9 cellular contexts compared by ENCODE assay signal in the genomic region with DNA sequence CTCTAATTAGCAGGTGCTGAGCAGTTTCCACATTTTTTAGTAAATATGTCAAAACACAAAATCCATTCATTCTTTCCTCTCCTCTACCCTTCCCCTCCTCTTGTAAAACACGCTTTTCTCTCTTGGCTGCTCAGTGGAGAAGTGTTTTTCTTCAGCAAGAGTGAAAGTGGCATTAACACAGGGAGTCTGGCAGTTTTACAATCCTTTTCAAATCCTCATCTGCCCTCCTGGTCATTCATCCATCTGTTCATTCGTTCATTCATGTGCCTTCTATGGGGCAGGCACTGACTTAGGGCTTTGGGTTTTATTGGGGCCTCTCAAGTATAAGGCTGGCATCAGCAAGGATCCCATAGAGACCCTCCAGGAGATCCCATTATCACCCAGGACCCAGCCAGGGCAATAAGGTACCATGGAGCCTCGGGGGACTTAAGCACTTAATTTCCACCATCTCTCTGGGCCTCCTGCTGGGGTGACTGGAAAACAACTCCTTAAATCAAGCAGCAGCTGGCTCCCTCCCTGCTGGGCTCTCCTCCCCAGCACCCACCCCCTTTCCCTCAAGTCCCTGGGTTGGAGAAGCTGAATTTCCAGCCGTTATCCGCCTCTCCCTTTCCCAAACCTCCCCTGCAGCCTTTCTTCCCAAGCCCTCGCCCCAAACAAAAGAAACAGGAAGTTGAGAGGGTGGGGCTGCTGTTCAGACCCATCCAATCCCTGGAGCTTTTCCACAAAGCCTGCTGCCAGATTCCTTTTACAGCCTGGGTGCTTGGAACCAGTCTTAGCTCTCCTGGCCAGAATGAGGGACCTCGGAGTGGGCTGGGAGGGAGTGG. TPM values are rescaled to one million over a fixed set of nuclear protein-coding genes. Genes with fewer than 3 reads are reported as not detected.
A peak's percentile ranks its signal among the peaks of the same experiment; 100 is the strongest.
DNase-seq lines count a peak whose midpoint lies in the region; ATAC-seq, FAIRE-seq and TF ChIP-seq lines count a peak whose summit lies in the region.
"Had no signal": no experiment of that assay in that cellular context is flagged by ENCODE, and none has a peak within 500 bp of the region (broad histone marks: within the 10 kb centered on the region; RNA-seq: fewer than 3 reads in every experiment).

No MANE protein-coding gene starts in this region.

- intact Hi-C loops in K562 (cut with micrococcal nuclease): no loop called here

- no peak overlapping the region for H3K4me3 ChIP-seq in K562

- no peaks in the 10 kb centered on the region for H3K9me1 ChIP-seq in K562 (ENCODE audit: control insufficient read depth, insufficient read depth, low read length)

- H3K9me3 Mint-ChIP-seq in activated T-cell treated with anti-CD3 and anti-CD28 coated beads, Interleukin-2, amount 50 U/mL, for 72 hours: peaks cover 0 to 5% of the 10 kb centered on the region in 2 donors
- H3K9me3 Mint-ChIP-seq in activated T-cell treated with anti-CD3 and anti-CD28 coated beads, Interleukin-2, amount 50 U/mL, for 24 hours: no peaks in the 10 kb centered on the region

- FAIRE-seq in K562 (lab: Jason Lieb, UNC): no peak

- TF ChIP-seq CTCF in K562 (IDR thresholded peaks at IDR 0.05 in 2 of 3, conservative IDR thresholded peaks at IDR 0.05 in 1 of 3; ENCODE audit: insufficient read depth in 2 of 3, low read depth in 1 of 3, low read length in 3 of 3): no peak

- peaks cover 6% of the 10 kb centered on the region for H3K27me3 Mint-ChIP-seq in activated T-cell treated with anti-CD3 and anti-CD28 coated beads, Interleukin-2, amount 50 U/mL, for 72 hours (ENCODE audit: low read depth)
- no peaks in the 10 kb centered on the region for H3K27me3 Mint-ChIP-seq in activated T-cell treated with anti-CD3 and anti-CD28 coated beads, Interleukin-2, amount 50 U/mL, for 24 hours

- in situ Hi-C loops in K562 (cut with MboI): no loop called here

- no peaks in the 10 kb centered on the region for H3K36me3 Mint-ChIP-seq in activated T-cell treated with anti-CD3 and anti-CD28 coated beads, Interleukin-2, amount 50 U/mL, for 72 hours (ENCODE audit: insufficient read depth in 2 of 2)
- no peaks in the 10 kb centered on the region for H3K36me3 Mint-ChIP-seq in activated T-cell treated with anti-CD3 and anti-CD28 coated beads, Interleukin-2, amount 50 U/mL, for 24 hours (ENCODE audit: low read depth)

- DNase-seq in AG08395 (ENCODE audit: low spot score) (peak; percentile 71), NCI-H1417 treated with DMSO at 0.1 percent for 48 hours (lab: John Stamatoyannopoulos, UW) (peak; percentile 84), K562 (ENCODE audit: extremely low read depth in 1 of 4, low spot score in 3 of 4) (no peak), iris pigment epithelial cell (ENCODE audit: low read depth) (peak; percentile 57), inferior parietal cortex (ENCODE audit: extremely low spot score) (no peak)
- no peak for DNase-seq in activated T-cell treated with anti-CD3 and anti-CD28 coated beads, Interleukin-2, amount 50 U/mL, for 72 hours
- DNase-seq in activated T-cell treated with anti-CD3 and anti-CD28 coated beads, Interleukin-2, amount 50 U/mL, for 24 hours: no peak
- DNase-seq: DND-41 had no signal

- TF ChIP-seq RAD21 in K562 (CRISPR knock-in tag; conservative IDR thresholded peaks at IDR 0.05 in 1 of 2, IDR thresholded peaks at IDR 0.05 in 1 of 2): no peak

- no peak overlapping the region for H3K4me2 ChIP-seq in K562 (ENCODE audit: insufficient read depth, low read length)

- WGBS in K562 (ENCODE audit: insufficient coverage, low coverage, missing lambda C conversion rate): 0% methylated on average over 4 of the region's 7 CpGs

- H2AFZ ChIP-seq in K562 (ENCODE audit: low read depth, low read length): no peak overlapping the region

- no peaks in the 10 kb centered on the region for H3K79me2 ChIP-seq in K562 (ENCODE audit: control insufficient read depth, insufficient read depth, low read length)

- no peaks in the 10 kb centered on the region for H3K36me3 ChIP-seq in K562 (ENCODE audit: control insufficient read depth, insufficient read depth, low read length)

- H3K27ac Mint-ChIP-seq in activated T-cell treated with anti-CD3 and anti-CD28 coated beads, Interleukin-2, amount 50 U/mL, for 72 hours: no peak overlapping the region
- H3K27ac Mint-ChIP-seq in activated T-cell treated with anti-CD3 and anti-CD28 coated beads, Interleukin-2, amount 50 U/mL, for 24 hours: no peak overlapping the region

- H3K27ac ChIP-seq in K562 (ENCODE audit: extremely low read depth, low read depth, low read length): no peak overlapping the region

- peaks cover 17% of the 10 kb centered on the region for H3K4me1 Mint-ChIP-seq in activated T-cell treated with anti-CD3 and anti-CD28 coated beads, Interleukin-2, amount 50 U/mL, for 72 hours (ENCODE audit: low read depth)
- H3K4me1 Mint-ChIP-seq in activated T-cell treated with anti-CD3 and anti-CD28 coated beads, Interleukin-2, amount 50 U/mL, for 24 hours (ENCODE audit: low read depth): peaks cover 32% of the 10 kb centered on the region

- BruUV-seq in K562 (replicated peaks; lab: Mats Ljungman, UMichigan): no TSS peak

- TF ChIP-seq EP300 in K562 (IDR thresholded peaks at IDR 0.05; ENCODE audit: low read length): no peak

- no peak overlapping the region for H3K9ac ChIP-seq in K562 (ENCODE audit: insufficient read depth in 1 of 2, low read depth in 2 of 2, low read length in 2 of 2)

- no peak for TF ChIP-seq POLR2A in K562 (conservative IDR thresholded peaks at IDR 0.05)

- no peaks in the 10 kb centered on the region for H3K9me3 ChIP-seq in K562 (replicated peaks; ENCODE audit: control insufficient read depth, insufficient read depth, low read depth, low read length)

- H3K4me1 ChIP-seq in K562 (replicated peaks in 1 of 2; ENCODE audit: control insufficient read depth in 2 of 2, insufficient read depth in 2 of 2, low read length in 2 of 2): no peaks in the 10 kb centered on the region

- H3K27me3 ChIP-seq in K562 (ENCODE audit: control insufficient read depth in 2 of 2, insufficient read depth in 2 of 2, low read length in 2 of 2): no peaks in the 10 kb centered on the region; a peak in 1 of 5 replicates

- ATAC-seq in K562: no peak
- ATAC-seq in activated T-cell treated with anti-CD3 and anti-CD28 coated beads, Interleukin-2, amount 50 U/mL, for 72 hours (replicated peaks in 1 of 2): no peak
- no peak for ATAC-seq in HG03045 (IDR thresholded peaks at IDR 0.05; ENCODE audit: unreplicated experiment)

- no peak overlapping the region for H3K4me3 Mint-ChIP-seq in activated T-cell treated with anti-CD3 and anti-CD28 coated beads, Interleukin-2, amount 50 U/mL, for 72 hours
- H3K4me3 Mint-ChIP-seq in activated T-cell treated with anti-CD3 and anti-CD28 coated beads, Interleukin-2, amount 50 U/mL, for 24 hours: no peak overlapping the region

- no peaks in the 10 kb centered on the region for H4K20me1 ChIP-seq in K562 (replicated peaks; ENCODE audit: control insufficient read depth, insufficient read depth, low read length)

- CTCF ChIA-PET in K562 (lab: Yijun Ruan, JAX; ENCODE audit: low intra/inter-chr PET ratio): interaction anchor here (0.7 kb wide), 1 partner anchor 47 kb away, joined by 5 read pairs; no protein-coding TSS in a partner anchor

- POLR2A ChIA-PET in K562 (lab: Yijun Ruan, JAX): no interaction called here

TF ChIP-seq in K562, 482 proteins besides CTCF, POLR2A, EP300 and RAD21:
- TF ChIP-seq ZNF24 (IDR thresholded peaks at IDR 0.05) (no peak), GABPA (tag; conservative IDR thresholded peaks at IDR 0.05; ENCODE audit: low read depth) (0 out of 2 replicates have a peak, but pooled peaks have one; percentile 31), CREB1 (IDR thresholded peaks at IDR 0.05) (no peak), CREB1 (CRISPR knock-in tag; IDR thresholded peaks at IDR 0.05) (no peak), MCM5 (IDR thresholded peaks at IDR 0.05; ENCODE audit: low read depth) (no peak), IFI16 (CRISPR knock-in tag; IDR thresholded peaks at IDR 0.05) (no peak), ZBTB7A (IDR thresholded peaks at IDR 0.05; ENCODE audit: borderline replicate concordance, control insufficient read depth, low read depth, low read length) (no peak)
TF ChIP-seq in K562: peak in this region for 1.

RNA-seq across cellular contexts. Expression of gene MARCHF4, which starts 32.6 kb away (rescaled TPM):
- total RNA-seq in K562 (2011; cell fraction: chromatin; rRNA removed; ENCODE audit: low replicate concordance): not detected in 2 replicates
- total RNA-seq in K562 (2011; cell fraction: nucleolus; rRNA removed): not detected in 2 replicates
- total RNA-seq in K562 (2011; cell fraction: nucleoplasm; rRNA removed): not detected in 2 replicates
- total RNA-seq in K562 (2014; rRNA removed): not detected in 2 replicates
- total RNA-seq in K562 (2014; rRNA removed; fragmentation: Illumina TruSeq; extraction: Trizol): not detected in 2 replicates
- not detected in 2 replicates for total RNA-seq in K562 (2015; rRNA removed; fragmentation: Illumina TruSeq; extraction: Trizol)
- total RNA-seq in K562 (2021): not detected in 2 replicates
- polyA plus RNA-seq in K562 (2011; rRNA removed): not detected in 2 replicates
- polyA plus RNA-seq in K562 (2011; cell fraction: cytosol; rRNA removed): not detected in 2 replicates
- not detected in 2 replicates for polyA plus RNA-seq in K562 (2011; cell fraction: nucleus; rRNA removed)
- polyA plus RNA-seq in K562 (2012): 0.03 TPM in 1 of 2 replicates, not detected in the other
- not detected in 2 replicates for polyA plus RNA-seq in K562 (2014; fragmentation: Illumina TruSeq; extraction: Trizol)
- polyA plus RNA-seq in K562 (2014; fragmentation: Nextera tagmentation; extraction: Ambion mirVana): not detected
- polyA plus RNA-seq in K562 (2014; rRNA removed): 0.05 TPM in 1 of 2 replicates, not detected in the other
- not detected in 2 replicates for polyA minus RNA-seq in K562 (2011; rRNA and poly(A)+ RNA removed)
- not detected in 2 replicates for polyA minus RNA-seq in K562 (2011; cell fraction: cytosol; rRNA and poly(A)+ RNA removed)
- polyA minus RNA-seq in K562 (2011; cell fraction: nucleus; rRNA and poly(A)+ RNA removed): not detected in 2 replicates
- not detected for total RNA-seq in activated T-cell treated with anti-CD3 and anti-CD28 coated beads, Interleukin-2, amount 50 U/mL, for 72 hours

Comparison
In these comparisons a context has a peak if more than half of its experiments do, and no peak if none do; other contexts are left out.
1. DNase-seq: peak in AG08395 (single experiment), NCI-H1417 treated with DMSO at 0.1 percent for 48 hours (single experiment) and iris pigment epithelial cell (single experiment); none in K562 (0 of 4), activated T-cell treated with anti-CD3 and anti-CD28 coated beads, Interleukin-2, amount 50 U/mL, for 72 hours (0 of 2), inferior parietal cortex (single experiment) and activated T-cell treated with anti-CD3 and anti-CD28 coated beads, Interleukin-2, amount 50 U/mL, for 24 hours (single experiment).